1 cellular context compared by ENCODE assay signal in genomic region chr10:36172574-36172973, GRCh38.
TF ChIP-seq lines count a peak whose summit lies in the region.

No MANE protein-coding gene starts in this region.

TF ChIP-seq in A549, 52 proteins besides CTCF, POLR2A, EP300 and RAD21 (continued from another document):
- TF ChIP-seq USF2 (IDR thresholded peaks at IDR 0.05): no peak
- no peak for TF ChIP-seq REST (IDR thresholded peaks at IDR 0.05)
- no peak for TF ChIP-seq MAZ (IDR thresholded peaks at IDR 0.05; ENCODE audit: borderline replicate concordance, low read depth, low read length)
- no peak for TF ChIP-seq ATOH8 (CRISPR knock-in tag; IDR thresholded peaks at IDR 0.05; ENCODE audit: low read depth)
- TF ChIP-seq EHF (CRISPR knock-in tag; IDR thresholded peaks at IDR 0.05): no peak
- no peak for TF ChIP-seq FOSL2 (IDR thresholded peaks at IDR 0.05)
- no peak for TF ChIP-seq FOSL2 (CRISPR knock-in tag; IDR thresholded peaks at IDR 0.05)
- no peak for TF ChIP-seq PBX3 (IDR thresholded peaks at IDR 0.05)
- no peak for TF ChIP-seq KDM5A (IDR thresholded peaks at IDR 0.05)
